Comparison of ENCODE assay signal across 8 cellular contexts in genomic region chr3:197949191-197949766, GRCh38. TPM values are rescaled to one million over a fixed set of nuclear protein-coding genes. Genes with fewer than 3 reads are reported as not detected.
A peak's percentile ranks its signal among the peaks of the same experiment; 100 is the strongest.
DNase-seq lines count a peak whose midpoint lies in the region; ATAC-seq lines count a peak whose summit lies in the region.

No MANE protein-coding gene starts in this region.

- peak overlapping the region; percentile 97 for H3K4me3 Mint-ChIP-seq in T-helper 2 cell treated with Interferon-gamma antibody and Interleukin-4, amounts not matched to agents 5 μg/mL and 100 μg/mL, for 36 hours
- peak overlapping the region; percentile 99 for H3K4me3 Mint-ChIP-seq in activated T-helper 1 cell treated with anti-CD3 and anti-CD28 coated beads, Interleukin-12 subunit alpha, Interleukin-12 subunit beta, Interleukin-2, Interleukin-4 antibody, amounts not matched to agents 30 ng/mL and 10 ng/mL and 1 ng/mL, durations not matched to agents 14 hours and 24 hours and 36 hours

- H3K36me3 Mint-ChIP-seq in T-helper 2 cell treated with Interferon-gamma antibody and Interleukin-4, amounts not matched to agents 5 μg/mL and 100 μg/mL, for 36 hours (ENCODE audit: low read depth) = peaks cover 36% of the 10 kb centered on the region
- peaks cover 32% of the 10 kb centered on the region for H3K36me3 Mint-ChIP-seq in activated T-helper 1 cell treated with anti-CD3 and anti-CD28 coated beads, Interleukin-12 subunit alpha, Interleukin-12 subunit beta, Interleukin-2, Interleukin-4 antibody, amounts not matched to agents 30 ng/mL and 10 ng/mL and 1 ng/mL, durations not matched to agents 14 hours and 24 hours and 36 hours (ENCODE audit: low read depth)

- H3K4me3 ChIP-seq in iPS-18a (ENCODE audit: low read length) = peak overlapping the region; percentile 100

- H3K9ac ChIP-seq in iPS-18a (ENCODE audit: low read length) = peak overlapping the region; percentile 100

- H3K4me1 Mint-ChIP-seq in T-helper 2 cell treated with Interferon-gamma antibody and Interleukin-4, amounts not matched to agents 5 μg/mL and 100 μg/mL, for 36 hours (ENCODE audit: low read depth) = peaks cover 32% of the 10 kb centered on the region
- peaks cover 43% of the 10 kb centered on the region for H3K4me1 Mint-ChIP-seq in activated T-helper 1 cell treated with anti-CD3 and anti-CD28 coated beads, Interleukin-12 subunit alpha, Interleukin-12 subunit beta, Interleukin-2, Interleukin-4 antibody, amounts not matched to agents 30 ng/mL and 10 ng/mL and 1 ng/mL, durations not matched to agents 14 hours and 24 hours and 36 hours (ENCODE audit: low read depth)

- intact Hi-C loops in activated T-helper 1 cell treated with anti-CD3 and anti-CD28 coated beads, Interleukin-12 subunit alpha, Interleukin-12 subunit beta, Interleukin-2, Interleukin-4 antibody, amounts not matched to agents 30 ng/mL and 10 ng/mL and 1 ng/mL, durations not matched to agents 14 hours and 24 hours and 36 hours (cut with micrococcal nuclease) = loop anchor here (1.0 to 5.0 kb wide), 6 partner anchors 43 to 212 kb away; partner anchors contain the start of genes LRCH3 and RUBCN

- peak overlapping the region; percentile 100 for H3K27ac ChIP-seq in iPS-18a (ENCODE audit: low read length)
- peak overlapping the region; percentile 90 for H3K27ac ChIP-seq in temporal lobe (ENCODE audit: low read depth, low read length)

- no peaks in the 10 kb centered on the region for H3K9me3 Mint-ChIP-seq in T-helper 2 cell treated with Interferon-gamma antibody and Interleukin-4, amounts not matched to agents 5 μg/mL and 100 μg/mL, for 36 hours
- no peaks in the 10 kb centered on the region for H3K9me3 Mint-ChIP-seq in activated T-helper 1 cell treated with anti-CD3 and anti-CD28 coated beads, Interleukin-12 subunit alpha, Interleukin-12 subunit beta, Interleukin-2, Interleukin-4 antibody, amounts not matched to agents 30 ng/mL and 10 ng/mL and 1 ng/mL, durations not matched to agents 14 hours and 24 hours and 36 hours

- H3K9me3 ChIP-seq in iPS-18a (ENCODE audit: control insufficient read depth, low read depth, low read length) = no peaks in the 10 kb centered on the region

- peaks cover 40% of the 10 kb centered on the region for H3K36me3 ChIP-seq in iPS-18a (ENCODE audit: control insufficient read depth, low read depth, low read length)

- no peaks in the 10 kb centered on the region for H3K27me3 ChIP-seq in iPS-18a (ENCODE audit: control insufficient read depth, insufficient read depth, low read length)

- peak overlapping the region; percentile 95 for H3K27ac Mint-ChIP-seq in T-helper 2 cell treated with Interferon-gamma antibody and Interleukin-4, amounts not matched to agents 5 μg/mL and 100 μg/mL, for 36 hours
- peak overlapping the region; percentile 97 for H3K27ac Mint-ChIP-seq in activated T-helper 1 cell treated with anti-CD3 and anti-CD28 coated beads, Interleukin-12 subunit alpha, Interleukin-12 subunit beta, Interleukin-2, Interleukin-4 antibody, amounts not matched to agents 30 ng/mL and 10 ng/mL and 1 ng/mL, durations not matched to agents 14 hours and 24 hours and 36 hours

- ATAC-seq in HG03175 (IDR thresholded peaks at IDR 0.05; ENCODE audit: unreplicated experiment) = no peak

- no peaks in the 10 kb centered on the region for H3K27me3 Mint-ChIP-seq in T-helper 2 cell treated with Interferon-gamma antibody and Interleukin-4, amounts not matched to agents 5 μg/mL and 100 μg/mL, for 36 hours (ENCODE audit: low read depth)
- H3K27me3 Mint-ChIP-seq in activated T-helper 1 cell treated with anti-CD3 and anti-CD28 coated beads, Interleukin-12 subunit alpha, Interleukin-12 subunit beta, Interleukin-2, Interleukin-4 antibody, amounts not matched to agents 30 ng/mL and 10 ng/mL and 1 ng/mL, durations not matched to agents 14 hours and 24 hours and 36 hours (ENCODE audit: insufficient read depth) = no peaks in the 10 kb centered on the region

- H3K4me1 ChIP-seq in iPS-18a (ENCODE audit: control insufficient read depth, low read depth, low read length) = peaks cover 10% of the 10 kb centered on the region

- DNase-seq in T-helper 2 cell treated with Interferon-gamma antibody and Interleukin-4, amounts not matched to agents 5 μg/mL and 100 μg/mL, for 36 hours (ENCODE audit: low spot score) = no peak
- no peak for DNase-seq in T-helper 2 cell
- DNase-seq in activated T-helper 1 cell treated with anti-CD3 and anti-CD28 coated beads, Interleukin-12 subunit alpha, Interleukin-12 subunit beta, Interleukin-2, Interleukin-4 antibody, amounts not matched to agents 30 ng/mL and 10 ng/mL and 1 ng/mL, durations not matched to agents 14 hours and 24 hours and 36 hours (ENCODE audit: low spot score) = no peak
- DNase-seq in nucleus accumbens (lab: John Stamatoyannopoulos, UW) = no peak
- DNase-seq in NCI-H1092 (lab: John Stamatoyannopoulos, UW) = no peak

RNA-seq across cellular contexts. Expression of gene RPL35A, which starts 0.7 kb away (rescaled TPM):
- 1,253 and 1,262 TPM in 2 replicates for total RNA-seq in activated T-helper 1 cell treated with anti-CD3 and anti-CD28 coated beads, Interleukin-12 subunit alpha, Interleukin-12 subunit beta, Interleukin-2, Interleukin-4 antibody, amounts not matched to agents 30 ng/mL and 10 ng/mL and 1 ng/mL, durations not matched to agents 14 hours and 24 hours and 36 hours
- 704 TPM for total RNA-seq in temporal lobe

RNA-seq across cellular contexts. Expression of gene LMLN, which starts 10.7 kb away (rescaled TPM):
- total RNA-seq in activated T-helper 1 cell treated with anti-CD3 and anti-CD28 coated beads, Interleukin-12 subunit alpha, Interleukin-12 subunit beta, Interleukin-2, Interleukin-4 antibody, amounts not matched to agents 30 ng/mL and 10 ng/mL and 1 ng/mL, durations not matched to agents 14 hours and 24 hours and 36 hours = 2.8 and 3.7 TPM in 2 replicates
- total RNA-seq in temporal lobe = 8.6 TPM
